Comparison of ENCODE assay signal across 7 cellular contexts in the genomic region with DNA sequence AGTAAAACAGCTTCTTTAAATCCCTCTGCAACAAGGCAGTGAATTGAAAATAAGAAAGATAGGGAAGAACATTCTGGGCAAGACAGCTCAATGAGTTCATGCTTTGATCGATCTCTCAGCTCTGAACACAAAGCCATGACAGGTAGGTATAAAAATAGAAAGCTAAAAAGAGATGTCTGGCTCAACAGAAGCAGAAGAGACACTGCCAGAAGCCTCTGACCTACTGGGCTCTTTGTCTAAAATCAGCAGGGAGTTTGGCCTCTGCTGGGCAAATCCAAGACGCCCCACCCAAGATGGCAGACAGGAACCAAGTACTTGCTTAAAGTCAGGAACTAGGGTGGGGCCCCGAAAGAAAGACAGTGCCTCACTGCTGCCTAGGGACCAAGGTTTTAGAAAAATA. TPM values are rescaled to one million over a fixed set of nuclear protein-coding genes. Genes with fewer than 3 reads are reported as not detected.
"Had no signal": no experiment of that assay in that cellular context is flagged by ENCODE, and none has a peak within 500 bp of the region (broad histone marks: within the 10 kb centered on the region; RNA-seq: fewer than 3 reads in every experiment).

No MANE protein-coding gene starts in this region.

RNA-seq across cellular contexts. Expression of a gene that starts 43.6 kb away (rescaled TPM):
- total RNA-seq: GM23248, GM23338, H1, H4, H7, H9, HFFc6 had no signal

RNA-seq across cellular contexts. Expression of a gene that starts 44.7 kb away (rescaled TPM):
- total RNA-seq: H4 had no signal
